ENCODE assay signal across 1 cellular context in genomic region chr6:137171824-137172733, GRCh38.
TF ChIP-seq lines count a peak whose summit lies in the region.

No MANE protein-coding gene starts in this region.

TF ChIP-seq in K562, 482 proteins besides CTCF, POLR2A, EP300 and RAD21:
- no peak for TF ChIP-seq POLR2H (tag; IDR thresholded peaks at IDR 0.05; ENCODE audit: low read depth)
- 0 out of 2 replicates have a peak, but pooled peaks have one; percentile 18 for TF ChIP-seq MGA (IDR thresholded peaks at IDR 0.05)
